Comparison of ENCODE assay signal across 1 cellular context in the genomic region with DNA sequence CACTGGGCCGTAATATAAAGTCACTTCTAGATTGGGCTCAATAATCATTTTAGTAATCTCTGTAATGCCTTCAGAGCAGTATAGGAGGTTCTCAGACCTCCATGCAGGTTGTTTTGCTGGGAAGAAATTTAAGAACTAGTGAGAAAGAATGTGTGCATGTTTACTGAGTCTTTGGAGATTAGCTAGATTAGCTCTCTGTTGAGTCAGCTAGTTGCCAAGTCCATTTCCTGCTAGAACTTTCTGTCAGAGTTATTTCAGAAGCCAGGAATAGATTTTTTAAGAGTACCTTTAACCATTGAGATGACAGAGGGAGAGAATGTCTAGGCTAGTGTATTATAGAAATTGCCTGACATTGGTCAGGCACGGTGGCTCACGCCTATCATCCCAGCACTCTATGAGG.
TF ChIP-seq lines count a peak whose summit lies in the region.

No MANE protein-coding gene starts in this region.

TF ChIP-seq in HepG2, 621 proteins besides CTCF, POLR2A, EP300 and RAD21:
- TF ChIP-seq ZNF460 (CRISPR knock-in tag; IDR thresholded peaks at IDR 0.05; ENCODE audit: borderline replicate concordance): no peak
- no peak for TF ChIP-seq ZNF816 (CRISPR knock-in tag; IDR thresholded peaks at IDR 0.05; ENCODE audit: borderline replicate concordance)
- TF ChIP-seq, protein P1, sequence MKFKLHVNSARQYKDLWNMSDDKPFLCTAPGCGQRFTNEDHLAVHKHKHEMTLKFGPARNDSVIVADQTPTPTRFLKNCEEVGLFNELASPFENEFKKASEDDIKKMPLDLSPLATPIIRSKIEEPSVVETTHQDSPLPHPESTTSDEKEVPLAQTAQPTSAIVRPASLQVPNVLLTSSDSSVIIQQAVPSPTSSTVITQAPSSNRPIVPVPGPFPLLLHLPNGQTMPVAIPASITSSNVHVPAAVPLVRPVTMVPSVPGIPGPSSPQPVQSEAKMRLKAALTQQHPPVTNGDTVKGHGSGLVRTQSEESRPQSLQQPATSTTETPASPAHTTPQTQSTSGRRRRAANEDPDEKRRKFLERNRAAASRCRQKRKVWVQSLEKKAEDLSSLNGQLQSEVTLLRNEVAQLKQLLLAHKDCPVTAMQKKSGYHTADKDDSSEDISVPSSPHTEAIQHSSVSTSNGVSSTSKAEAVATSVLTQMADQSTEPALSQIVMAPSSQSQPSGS (CRISPR knock-in tag; IDR thresholded peaks at IDR 0.05): no peak
- TF ChIP-seq, protein P2, sequence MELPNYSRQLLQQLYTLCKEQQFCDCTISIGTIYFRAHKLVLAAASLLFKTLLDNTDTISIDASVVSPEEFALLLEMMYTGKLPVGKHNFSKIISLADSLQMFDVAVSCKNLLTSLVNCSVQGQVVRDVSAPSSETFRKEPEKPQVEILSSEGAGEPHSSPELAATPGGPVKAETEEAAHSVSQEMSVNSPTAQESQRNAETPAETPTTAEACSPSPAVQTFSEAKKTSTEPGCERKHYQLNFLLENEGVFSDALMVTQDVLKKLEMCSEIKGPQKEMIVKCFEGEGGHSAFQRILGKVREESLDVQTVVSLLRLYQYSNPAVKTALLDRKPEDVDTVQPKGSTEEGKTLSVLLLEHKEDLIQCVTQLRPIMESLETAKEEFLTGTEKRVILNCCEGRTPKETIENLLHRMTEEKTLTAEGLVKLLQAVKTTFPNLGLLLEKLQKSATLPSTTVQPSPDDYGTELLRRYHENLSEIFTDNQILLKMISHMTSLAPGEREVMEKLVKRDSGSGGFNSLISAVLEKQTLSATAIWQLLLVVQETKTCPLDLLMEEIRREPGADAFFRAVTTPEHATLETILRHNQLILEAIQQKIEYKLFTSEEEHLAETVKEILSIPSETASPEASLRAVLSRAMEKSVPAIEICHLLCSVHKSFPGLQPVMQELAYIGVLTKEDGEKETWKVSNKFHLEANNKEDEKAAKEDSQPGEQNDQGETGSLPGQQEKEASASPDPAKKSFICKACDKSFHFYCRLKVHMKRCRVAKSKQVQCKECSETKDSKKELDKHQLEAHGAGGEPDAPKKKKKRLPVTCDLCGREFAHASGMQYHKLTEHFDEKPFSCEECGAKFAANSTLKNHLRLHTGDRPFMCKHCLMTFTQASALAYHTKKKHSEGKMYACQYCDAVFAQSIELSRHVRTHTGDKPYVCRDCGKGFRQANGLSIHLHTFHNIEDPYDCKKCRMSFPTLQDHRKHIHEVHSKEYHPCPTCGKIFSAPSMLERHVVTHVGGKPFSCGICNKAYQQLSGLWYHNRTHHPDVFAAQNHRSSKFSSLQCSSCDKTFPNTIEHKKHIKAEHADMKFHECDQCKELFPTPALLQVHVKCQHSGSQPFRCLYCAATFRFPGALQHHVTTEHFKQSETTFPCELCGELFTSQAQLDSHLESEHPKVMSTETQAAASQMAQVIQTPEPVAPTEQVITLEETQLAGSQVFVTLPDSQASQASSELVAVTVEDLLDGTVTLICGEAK (IDR thresholded peaks at IDR 0.05): no peak
- TF ChIP-seq, protein P2 (CRISPR knock-in tag; IDR thresholded peaks at IDR 0.05): no peak
- no peak for TF ChIP-seq FOXM1 (CRISPR knock-in tag; IDR thresholded peaks at IDR 0.05)
- TF ChIP-seq ZNF652 (CRISPR knock-in tag; IDR thresholded peaks at IDR 0.05; ENCODE audit: borderline replicate concordance, low read depth): peak; percentile 19; the same call in 1 of the 2 replicates
- no peak for TF ChIP-seq U2AF1 (optimal IDR thresholded peaks at IDR 0.05; ENCODE audit: low read depth, low read length)
